In genomic region chr2:129885735-129886134, GRCh38 we compare ENCODE assay signal across 17 cellular contexts.
DNase-seq lines count a peak whose midpoint lies in the region; ATAC-seq, FAIRE-seq and TF ChIP-seq lines count a peak whose summit lies in the region.
"Had no signal": no experiment of that assay in that cellular context is flagged by ENCODE, and none has a peak within 500 bp of the region (broad histone marks: within the 10 kb centered on the region; RNA-seq: fewer than 3 reads in every experiment).

No MANE protein-coding gene starts in this region.

- TF ChIP-seq EP300 in GM12878 (IDR thresholded peaks at IDR 0.05; ENCODE audit: borderline replicate concordance in 1 of 2, control insufficient read depth in 1 of 2, low read depth in 2 of 2, low read length in 2 of 2), result no peak
- TF ChIP-seq EP300 in neural cell (conservative IDR thresholded peaks at IDR 0.05; ENCODE audit: poor library complexity, severe bottlenecking), result no peak

- POLR2A ChIA-PET in GM12878 (lab: Charles Lee), result no interaction called here

- H3K4me1 ChIP-seq in GM12878 (ENCODE audit: control insufficient read depth, insufficient read depth, low read length) (no peaks in the 10 kb centered on the region), small intestine (ENCODE audit: control insufficient read depth in 2 of 2, insufficient read depth in 1 of 2, low read depth in 1 of 2, low read length in 1 of 2) (no peaks in the 10 kb centered on the region)
- H3K4me1 ChIP-seq: sigmoid colon had no signal

- TF ChIP-seq CTCF in GM12878 (IDR thresholded peaks at IDR 0.05 in 2 of 3, conservative IDR thresholded peaks at IDR 0.05 in 1 of 3; ENCODE audit: control insufficient read depth in 2 of 3, extremely low read depth in 1 of 3, insufficient read depth in 1 of 3, low read depth in 3 of 3, low read length in 3 of 3) (peak in 2 of 3 experiments; percentile 12 to 28; a peak in 2 of 6 replicates), neural cell (IDR thresholded peaks at IDR 0.05; ENCODE audit: poor library complexity, severe bottlenecking) (peak; percentile 30)

- RAD21 ChIA-PET in GM12878 (lab: Charles Lee; ENCODE audit: unreplicated experiment), result no interaction called here

- intact Hi-C loops in GM12878 (cut with micrococcal nuclease; ENCODE audit: unreplicated experiment), result no loop called here

- TF ChIP-seq RAD21 in GM12878 (IDR thresholded peaks at IDR 0.05; ENCODE audit: insufficient read depth, low read depth, low read length) (no peak), neural cell (conservative IDR thresholded peaks at IDR 0.05) (peak; percentile 34)

- H3K9ac ChIP-seq in GM12878 (ENCODE audit: control insufficient read depth, insufficient read depth, low read length) (no peak overlapping the region), neural cell (ENCODE audit: low read length) (no peak overlapping the region)

- H3K4me2 ChIP-seq in GM12878 (ENCODE audit: control insufficient read depth, insufficient read depth) (no peak overlapping the region), neural cell (ENCODE audit: low read length) (no peak overlapping the region)

- H3K9me3 ChIP-seq in GM12878 (replicated peaks; ENCODE audit: control insufficient read depth, insufficient read depth, low read length) (no peaks in the 10 kb centered on the region), neural cell (ENCODE audit: low read length) (no peaks in the 10 kb centered on the region), small intestine (ENCODE audit: control insufficient read depth, low read depth) (no peaks in the 10 kb centered on the region)
- H3K9me3 ChIP-seq: sigmoid colon had no signal

- H3K4me3 ChIP-seq in GM12878, result no peak overlapping the region
- no peak overlapping the region for H3K4me3 ChIP-seq in neural cell (ENCODE audit: low read length)
- no peak overlapping the region for H3K4me3 ChIP-seq in small intestine (ENCODE audit: low read depth in 1 of 2, low read length in 2 of 2)
- H3K4me3 ChIP-seq: sigmoid colon had no signal

- no peaks in the 10 kb centered on the region for H3K36me3 ChIP-seq in GM12878 (ENCODE audit: control insufficient read depth in 2 of 2, insufficient read depth in 2 of 2, low read length in 1 of 2)
- H3K36me3 ChIP-seq in neural cell (ENCODE audit: insufficient read depth, low read length), result no peaks in the 10 kb centered on the region
- no peaks in the 10 kb centered on the region for H3K36me3 ChIP-seq in small intestine (ENCODE audit: control insufficient read depth in 2 of 2, insufficient read depth in 2 of 2, low read length in 2 of 2)
- H3K36me3 ChIP-seq: sigmoid colon had no signal

- no peaks in the 10 kb centered on the region for H3K4me1 Mint-ChIP-seq in activated T-helper 17 cell treated with anti-CD3 and anti-CD28 coated beads, Interleukin-2, amount 50 U/mL, for 72 hours
- H3K4me1 Mint-ChIP-seq: activated CD8-positive, alpha-beta memory T cell treated with anti-CD3 and anti-CD28 coated beads, Interleukin-2, amount 10 ng/mL, durations not matched to agents 7 days and 5 days; activated naive CD8-positive, alpha-beta T cell treated with anti-CD3 and anti-CD28 coated beads for 36 hours had no signal

- CTCF ChIA-PET in GM12878 (lab: Yijun Ruan, JAX), result no interaction called here

- peak; percentile 71 for DNase-seq in DMS 273 (lab: John Stamatoyannopoulos, UW; ENCODE audit: unreplicated experiment)
- DNase-seq in DMS 273 treated with DMSO at 0.1 percent for 48 hours (lab: John Stamatoyannopoulos, UW), result no peak
- peak; percentile 58 for DNase-seq in HuH-7 (ENCODE audit: low spot score)
- DNase-seq in GM12878 (ENCODE audit: low read depth, low spot score), result no peak
- no peak for DNase-seq in small intestine
- DNase-seq: activated CD8-positive, alpha-beta memory T cell treated with anti-CD3 and anti-CD28 coated beads, Interleukin-2, amount 10 ng/mL, durations not matched to agents 7 days and 5 days; activated naive CD8-positive, alpha-beta T cell treated with anti-CD3 and anti-CD28 coated beads for 36 hours; Calu3; MV-4-11; sigmoid colon had no signal

- no peaks in the 10 kb centered on the region for H3K9me3 Mint-ChIP-seq in activated T-helper 17 cell treated with anti-CD3 and anti-CD28 coated beads, Interleukin-2, amount 50 U/mL, for 72 hours
- H3K9me3 Mint-ChIP-seq: activated naive CD8-positive, alpha-beta T cell treated with anti-CD3 and anti-CD28 coated beads for 36 hours had no signal

- SMC1A ChIA-PET in GM12878 (lab: Charles Lee; ENCODE audit: uncharacterized antibody, unreplicated experiment), result no interaction called here

- H3K36me3 Mint-ChIP-seq in activated T-helper 17 cell treated with anti-CD3 and anti-CD28 coated beads, Interleukin-2, amount 50 U/mL, for 72 hours (ENCODE audit: low read depth), result no peaks in the 10 kb centered on the region
- H3K36me3 Mint-ChIP-seq: activated CD8-positive, alpha-beta memory T cell treated with anti-CD3 and anti-CD28 coated beads, Interleukin-2, amount 10 ng/mL, durations not matched to agents 7 days and 5 days; activated naive CD8-positive, alpha-beta T cell treated with anti-CD3 and anti-CD28 coated beads for 36 hours had no signal

- H4K20me1 ChIP-seq in GM12878 (ENCODE audit: control insufficient read depth, insufficient read depth), result no peaks in the 10 kb centered on the region
- H4K20me1 ChIP-seq in neural cell (ENCODE audit: insufficient read depth), result no peaks in the 10 kb centered on the region

- no peak for TF ChIP-seq POLR2A in GM12878 (IDR thresholded peaks at IDR 0.05; ENCODE audit: low read depth, low read length)

- H3K27ac Mint-ChIP-seq in activated T-helper 17 cell treated with anti-CD3 and anti-CD28 coated beads, Interleukin-2, amount 50 U/mL, for 72 hours, result no peak overlapping the region
- H3K27ac Mint-ChIP-seq: activated CD8-positive, alpha-beta memory T cell treated with anti-CD3 and anti-CD28 coated beads, Interleukin-2, amount 10 ng/mL, durations not matched to agents 7 days and 5 days; activated naive CD8-positive, alpha-beta T cell treated with anti-CD3 and anti-CD28 coated beads for 36 hours had no signal

- H3K27me3 Mint-ChIP-seq in activated T-helper 17 cell treated with anti-CD3 and anti-CD28 coated beads, Interleukin-2, amount 50 U/mL, for 72 hours, result peaks cover 21% of the 10 kb centered on the region
- H3K27me3 Mint-ChIP-seq: activated naive CD8-positive, alpha-beta T cell treated with anti-CD3 and anti-CD28 coated beads for 36 hours had no signal

- H3K4me3 Mint-ChIP-seq in activated T-helper 17 cell treated with anti-CD3 and anti-CD28 coated beads, Interleukin-2, amount 50 U/mL, for 72 hours, result no peak overlapping the region
- H3K4me3 Mint-ChIP-seq: activated CD8-positive, alpha-beta memory T cell treated with anti-CD3 and anti-CD28 coated beads, Interleukin-2, amount 10 ng/mL, durations not matched to agents 7 days and 5 days; activated naive CD8-positive, alpha-beta T cell treated with anti-CD3 and anti-CD28 coated beads for 36 hours had no signal

- BruUV-seq in GM12878 (replicated peaks; lab: Mats Ljungman, UMichigan), result no TSS peak

- FAIRE-seq in GM12878 (lab: Jason Lieb, UNC) (no peak), small intestine (lab: Jason Lieb, UNC) (no peak)
- FAIRE-seq: GM18507, islet of Langerhans had no signal

- no peaks in the 10 kb centered on the region for H3F3A ChIP-seq in neural cell (ENCODE audit: insufficient read depth, low read length, poor library complexity, severe bottlenecking)

- H3K79me2 ChIP-seq in GM12878 (ENCODE audit: control insufficient read depth, insufficient read depth, low read length) (no peaks in the 10 kb centered on the region), neural cell (replicated peaks; ENCODE audit: insufficient read depth, low read length) (no peaks in the 10 kb centered on the region)

- 2% methylated on average over 5 of the region's 5 CpGs for WGBS in GM12878 (ENCODE audit: insufficient coverage, insufficient replicate concordance, low lambda C conversion rate, missing lambda C conversion rate)
- WGBS in small intestine, 3 donors, result 43 to 46% (median 43%) methylated on average over 5 of the region's 5 CpGs

- peak; percentile 40; the same call in 1 of the 3 replicates for ATAC-seq in GM12878
- no peak for ATAC-seq in HG03342 (IDR thresholded peaks at IDR 0.05; ENCODE audit: unreplicated experiment)
- ATAC-seq in activated T-helper 17 cell treated with anti-CD3 and anti-CD28 coated beads, Interleukin-2, amount 50 U/mL, for 72 hours (replicated peaks), result no peak
- ATAC-seq: activated CD8-positive, alpha-beta memory T cell treated with anti-CD3 and anti-CD28 coated beads, Interleukin-2, amount 10 ng/mL, durations not matched to agents 7 days and 5 days had no signal

- in situ Hi-C loops in GM12878 (cut with MboI), result no loop called here

- H2AFZ ChIP-seq in GM12878 (ENCODE audit: control insufficient read depth, low read depth, low read length) (no peak overlapping the region), neural cell (ENCODE audit: low read depth, low read length) (no peak overlapping the region)

- no peaks in the 10 kb centered on the region for H3K9me2 ChIP-seq in neural cell (ENCODE audit: insufficient read depth, low read length)

- H3K27ac ChIP-seq in GM12878 (ENCODE audit: control insufficient read depth, insufficient read depth) (no peak overlapping the region), neural cell (ENCODE audit: low read length) (no peak overlapping the region), small intestine (ENCODE audit: low read depth in 1 of 2, low read length in 1 of 2) (no peak overlapping the region)
- H3K27ac ChIP-seq: 22Rv1, HL-60, sigmoid colon had no signal

- H3K27me3 ChIP-seq in GM12878 (replicated peaks in 1 of 2; ENCODE audit: control insufficient read depth in 2 of 2, insufficient read depth in 2 of 2, low read length in 1 of 2) (no peaks in the 10 kb centered on the region; a peak in 1 of 4 replicates), neural cell (ENCODE audit: insufficient read depth, low read depth, low read length) (no peaks in the 10 kb centered on the region), small intestine (ENCODE audit: control insufficient read depth in 2 of 2, insufficient read depth in 2 of 2, low read length in 2 of 2) (peaks cover 0 to 5% of the 10 kb centered on the region in 2 donors)
- H3K27me3 ChIP-seq: sigmoid colon had no signal

TF ChIP-seq in GM12878, 131 proteins besides CTCF, POLR2A, EP300 and RAD21 (continues in another document):
- TF ChIP-seq SUZ12 (IDR thresholded peaks at IDR 0.05; ENCODE audit: unreplicated experiment) (no peak), NFYA (IDR thresholded peaks at IDR 0.05; ENCODE audit: borderline replicate concordance, low read depth, low read length) (no peak)

Comparison
In these comparisons a context has a peak if more than half of its experiments do, and no peak if none do; other contexts are left out.
1. DNase-seq: peak in DMS 273 (single experiment) and HuH-7 (single experiment); none in DMS 273 treated with DMSO at 0.1 percent for 48 hours (single experiment), GM12878 (single experiment) and small intestine (single experiment).